In the genomic region with DNA sequence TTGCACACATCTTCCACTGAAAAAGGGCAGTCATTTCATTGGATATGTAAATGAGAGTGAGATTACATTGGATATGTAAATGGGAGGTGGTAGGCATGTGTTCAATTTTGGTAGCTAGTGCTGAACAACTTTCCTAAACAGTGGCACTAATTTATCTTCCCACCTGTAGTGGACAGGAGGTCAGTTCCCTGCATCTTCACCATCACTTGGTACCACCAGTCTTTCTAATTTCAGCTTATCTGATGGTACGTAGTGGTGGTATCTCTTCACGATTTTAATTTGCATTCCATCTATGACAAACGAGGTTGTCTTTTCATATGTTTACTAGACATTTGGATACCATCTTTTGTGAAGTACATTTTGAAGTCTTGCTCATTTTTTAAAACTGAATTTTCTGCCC, we compare ENCODE assay signal across 10 cellular contexts.
"Had no signal": no experiment of that assay in that cellular context is flagged by ENCODE, and none has a peak within 500 bp of the region (broad histone marks: within the 10 kb centered on the region; RNA-seq: fewer than 3 reads in every experiment).

No MANE protein-coding gene starts in this region.

- H3K9me3 Mint-ChIP-seq: HFFc6 had no signal

- DNase-seq: H9, HCEC 1CT, HFFc6, IMR-90, KBM-7 had no signal

- H2AFZ ChIP-seq: GM23338 had no signal

- H3K27ac ChIP-seq: KMS-11 had no signal

- H3K4me1 Mint-ChIP-seq: GM23338 had no signal

- H3K4me2 ChIP-seq: GM23338, KMS-11 had no signal

- FAIRE-seq: H1, H54, HTR-8/SVneo had no signal

- H3K4me3 Mint-ChIP-seq: GM23338, H9, HFFc6 had no signal

- H3K9ac ChIP-seq: KMS-11 had no signal

- H3K27ac Mint-ChIP-seq: GM23338, H9, HFFc6 had no signal

- H3K4me3 ChIP-seq: GM23338 had no signal

- ATAC-seq: GM23338 had no signal
